In the genomic region with DNA sequence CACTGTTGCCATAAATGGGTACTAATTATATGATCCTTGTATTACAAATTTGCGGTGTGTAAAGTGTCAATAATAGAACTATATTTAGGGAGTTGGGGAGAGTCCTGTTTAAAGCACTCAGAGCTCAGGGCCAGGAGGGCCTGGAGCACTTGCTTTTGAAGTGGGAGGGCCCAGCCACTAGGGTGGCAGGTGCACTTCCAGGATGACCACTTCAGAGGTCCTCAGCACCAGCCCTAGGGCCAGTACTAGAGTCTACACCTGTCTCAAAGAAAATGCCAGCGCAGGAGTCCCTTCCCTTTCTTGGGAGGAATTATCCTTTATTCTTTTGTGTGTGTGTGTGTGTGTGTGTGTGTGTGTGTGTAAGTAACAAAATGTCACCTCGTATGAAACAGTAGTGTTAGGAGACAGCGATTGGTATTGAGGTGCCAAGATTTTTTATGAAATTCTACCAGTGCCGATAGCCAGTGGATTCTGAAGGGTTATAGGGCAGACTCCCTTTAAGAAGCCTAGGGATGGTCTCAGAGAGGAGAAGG, we compare ENCODE assay signal across 1 cellular context.
TF ChIP-seq lines count a peak whose summit lies in the region.

No MANE protein-coding gene starts in this region.

TF ChIP-seq in GM12878, 131 proteins besides CTCF, POLR2A, EP300 and RAD21 (continued from another document):
- TF ChIP-seq, protein P1, sequence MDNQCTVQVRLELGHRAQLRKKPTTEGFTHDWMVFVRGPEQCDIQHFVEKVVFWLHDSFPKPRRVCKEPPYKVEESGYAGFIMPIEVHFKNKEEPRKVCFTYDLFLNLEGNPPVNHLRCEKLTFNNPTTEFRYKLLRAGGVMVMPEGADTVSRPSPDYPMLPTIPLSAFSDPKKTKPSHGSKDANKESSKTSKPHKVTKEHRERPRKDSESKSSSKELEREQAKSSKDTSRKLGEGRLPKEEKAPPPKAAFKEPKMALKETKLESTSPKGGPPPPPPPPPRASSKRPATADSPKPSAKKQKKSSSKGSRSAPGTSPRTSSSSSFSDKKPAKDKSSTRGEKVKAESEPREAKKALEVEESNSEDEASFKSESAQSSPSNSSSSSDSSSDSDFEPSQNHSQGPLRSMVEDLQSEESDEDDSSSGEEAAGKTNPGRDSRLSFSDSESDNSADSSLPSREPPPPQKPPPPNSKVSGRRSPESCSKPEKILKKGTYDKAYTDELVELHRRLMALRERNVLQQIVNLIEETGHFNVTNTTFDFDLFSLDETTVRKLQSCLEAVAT (IDR thresholded peaks at IDR 0.05): peak; percentile 44
- TF ChIP-seq RELA (IDR thresholded peaks at IDR 0.05; ENCODE audit: borderline replicate concordance, partially characterized antibody): no peak
- TF ChIP-seq, protein P2, sequence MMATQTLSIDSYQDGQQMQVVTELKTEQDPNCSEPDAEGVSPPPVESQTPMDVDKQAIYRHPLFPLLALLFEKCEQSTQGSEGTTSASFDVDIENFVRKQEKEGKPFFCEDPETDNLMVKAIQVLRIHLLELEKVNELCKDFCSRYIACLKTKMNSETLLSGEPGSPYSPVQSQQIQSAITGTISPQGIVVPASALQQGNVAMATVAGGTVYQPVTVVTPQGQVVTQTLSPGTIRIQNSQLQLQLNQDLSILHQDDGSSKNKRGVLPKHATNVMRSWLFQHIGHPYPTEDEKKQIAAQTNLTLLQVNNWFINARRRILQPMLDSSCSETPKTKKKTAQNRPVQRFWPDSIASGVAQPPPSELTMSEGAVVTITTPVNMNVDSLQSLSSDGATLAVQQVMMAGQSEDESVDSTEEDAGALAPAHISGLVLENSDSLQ (IDR thresholded peaks at IDR 0.05): 0 out of 2 replicates have a peak, but pooled peaks have one; percentile 15
